In the genomic region with DNA sequence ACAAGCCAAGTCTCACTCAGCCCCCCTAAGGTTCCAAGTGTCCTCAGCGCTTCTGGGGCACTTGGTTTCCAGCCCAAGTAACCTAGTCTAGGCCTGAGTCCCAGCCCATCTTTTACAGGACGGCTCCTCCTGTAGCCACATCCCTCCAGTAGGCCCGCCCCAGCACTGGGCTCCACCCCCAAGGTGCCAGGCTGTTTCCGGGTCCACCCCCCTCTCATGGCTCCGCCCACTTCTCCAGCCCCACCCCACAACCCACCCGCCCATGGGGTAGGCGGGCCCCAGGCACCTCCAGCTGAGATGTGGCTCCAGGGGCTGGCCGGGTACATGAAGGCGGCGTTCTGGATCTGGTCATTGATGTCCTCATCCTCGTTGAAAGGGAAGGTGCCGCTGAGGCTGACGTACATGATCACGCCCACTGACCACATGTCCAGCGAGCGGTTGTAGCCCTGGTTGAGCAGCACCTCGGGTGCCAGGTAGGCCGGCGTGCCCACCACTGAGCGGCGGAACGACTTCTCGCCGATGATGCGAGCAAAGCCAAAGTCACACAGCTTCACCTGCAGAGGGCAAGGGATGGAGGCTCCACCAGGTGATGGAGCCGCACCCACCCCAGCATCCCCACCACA, we compare ENCODE assay signal across 9 cellular contexts. TPM values are rescaled to one million over a fixed set of nuclear protein-coding genes. Genes with fewer than 3 reads are reported as not detected.
DNase-seq lines count a peak whose midpoint lies in the region; ATAC-seq and TF ChIP-seq lines count a peak whose summit lies in the region.
"Had no signal": no experiment of that assay in that cellular context is flagged by ENCODE, and none has a peak within 500 bp of the region (broad histone marks: within the 10 kb centered on the region; RNA-seq: fewer than 3 reads in every experiment).

No MANE protein-coding gene starts in this region.

- ATAC-seq in WTC11 (peak; percentile 87), HG03469 (IDR thresholded peaks at IDR 0.05; ENCODE audit: unreplicated experiment) (no peak), GM19463 (IDR thresholded peaks at IDR 0.05; ENCODE audit: unreplicated experiment) (no peak)

- TF ChIP-seq CTCF in GM13977 (IDR thresholded peaks at IDR 0.05; ENCODE audit: extremely low read depth, insufficient read depth, missing control alignments) (no peak), WTC11 (IDR thresholded peaks at IDR 0.05) (no peak)

- H3K4me1 Mint-ChIP-seq in WTC11, result 0 out of 2 replicates have a peak, but pooled peaks cover 8% of the 10 kb centered on the region
- H3K4me1 Mint-ChIP-seq: brain had no signal

- H3K27me3 Mint-ChIP-seq in WTC11 (ENCODE audit: low read depth), result no peaks in the 10 kb centered on the region

- in situ Hi-C loops in GM13977 (cut with MboI; ENCODE audit: low pct_unique_long_range_greater_than_20kb, low sequenced_read_pairs, unreplicated experiment), result no loop called here

- POLR2A ChIA-PET in WTC11 (lab: Charles Lee), result no interaction called here

- peaks cover 58% of the 10 kb centered on the region for H3K36me3 Mint-ChIP-seq in WTC11

- CTCF ChIA-PET in WTC11 (lab: Charles Lee), result interaction anchor here (0.6 to 2.1 kb wide), 8 partner anchors 17 to 796 kb away, joined by 3 to 12 read pairs (median 3); a partner anchor contains a TSS

- DNase-seq in GM13977 (ENCODE audit: low spot score) (peak; percentile 71), WTC11 (ENCODE audit: low spot score) (peak; percentile 90), ecto neural progenitor cell (ENCODE audit: low spot score) (peak; percentile 64), superior temporal gyrus (ENCODE audit: extremely low spot score) (no peak), NCI-H1092 (lab: John Stamatoyannopoulos, UW) (no peak)
- peak; percentile 16 to 68 (median 38) for DNase-seq in stimulated activated CD4-positive, alpha-beta T cell treated with anti-CD3 and anti-CD28 coated beads, TNF-alpha, amount 100 ng/mL, for 24 hours (ENCODE audit: low read depth in 3 of 3)

- H3K27ac Mint-ChIP-seq in WTC11, result peak overlapping the region; percentile 85

- no peaks in the 10 kb centered on the region for H3K9me3 Mint-ChIP-seq in WTC11
- H3K9me3 Mint-ChIP-seq: brain had no signal

- H3K4me3 Mint-ChIP-seq in WTC11, result no peak overlapping the region
- H3K4me3 Mint-ChIP-seq: brain had no signal

TF ChIP-seq in WTC11, 78 proteins besides CTCF, POLR2A, EP300 and RAD21:
- TF ChIP-seq FOXK1 (CRISPR knock-in tag; IDR thresholded peaks at IDR 0.05), result 0 out of 2 replicates have a peak, but pooled peaks have one; percentile 21
- TF ChIP-seq, protein P1, sequence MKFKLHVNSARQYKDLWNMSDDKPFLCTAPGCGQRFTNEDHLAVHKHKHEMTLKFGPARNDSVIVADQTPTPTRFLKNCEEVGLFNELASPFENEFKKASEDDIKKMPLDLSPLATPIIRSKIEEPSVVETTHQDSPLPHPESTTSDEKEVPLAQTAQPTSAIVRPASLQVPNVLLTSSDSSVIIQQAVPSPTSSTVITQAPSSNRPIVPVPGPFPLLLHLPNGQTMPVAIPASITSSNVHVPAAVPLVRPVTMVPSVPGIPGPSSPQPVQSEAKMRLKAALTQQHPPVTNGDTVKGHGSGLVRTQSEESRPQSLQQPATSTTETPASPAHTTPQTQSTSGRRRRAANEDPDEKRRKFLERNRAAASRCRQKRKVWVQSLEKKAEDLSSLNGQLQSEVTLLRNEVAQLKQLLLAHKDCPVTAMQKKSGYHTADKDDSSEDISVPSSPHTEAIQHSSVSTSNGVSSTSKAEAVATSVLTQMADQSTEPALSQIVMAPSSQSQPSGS (CRISPR knock-in tag; IDR thresholded peaks at IDR 0.05; ENCODE audit: borderline replicate concordance, low read depth), result no peak
- TF ChIP-seq GABPB1 (CRISPR knock-in tag; IDR thresholded peaks at IDR 0.05), result no peak
- TF ChIP-seq SP1 (CRISPR knock-in tag; conservative IDR thresholded peaks at IDR 0.05), result peak; percentile 17; the same call in 1 of the 2 replicates
- TF ChIP-seq RELA (CRISPR knock-in tag; IDR thresholded peaks at IDR 0.05; ENCODE audit: borderline replicate concordance), result no peak
- no peak for TF ChIP-seq PRRX2 (CRISPR knock-in tag; IDR thresholded peaks at IDR 0.05)
- TF ChIP-seq ZNF138 (CRISPR knock-in tag; conservative IDR thresholded peaks at IDR 0.05), result no peak
- TF ChIP-seq, protein P2, sequence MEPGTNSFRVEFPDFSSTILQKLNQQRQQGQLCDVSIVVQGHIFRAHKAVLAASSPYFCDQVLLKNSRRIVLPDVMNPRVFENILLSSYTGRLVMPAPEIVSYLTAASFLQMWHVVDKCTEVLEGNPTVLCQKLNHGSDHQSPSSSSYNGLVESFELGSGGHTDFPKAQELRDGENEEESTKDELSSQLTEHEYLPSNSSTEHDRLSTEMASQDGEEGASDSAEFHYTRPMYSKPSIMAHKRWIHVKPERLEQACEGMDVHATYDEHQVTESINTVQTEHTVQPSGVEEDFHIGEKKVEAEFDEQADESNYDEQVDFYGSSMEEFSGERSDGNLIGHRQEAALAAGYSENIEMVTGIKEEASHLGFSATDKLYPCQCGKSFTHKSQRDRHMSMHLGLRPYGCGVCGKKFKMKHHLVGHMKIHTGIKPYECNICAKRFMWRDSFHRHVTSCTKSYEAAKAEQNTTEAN (CRISPR knock-in tag; IDR thresholded peaks at IDR 0.05), result no peak

RNA-seq across cellular contexts. Expression of a gene that starts 17.2 kb away (rescaled TPM):
- 1.8 to 1.9 TPM (median 1.8 TPM) in 3 replicates for total RNA-seq in WTC11 (2021)

RNA-seq across cellular contexts. Expression of a gene that starts 38.7 kb away (rescaled TPM):
- 78.5 to 100 TPM (median 81.5 TPM) in 3 replicates for total RNA-seq in WTC11 (2021)

RNA-seq across cellular contexts. Expression of a gene that starts 42.2 kb away (rescaled TPM):
- total RNA-seq in WTC11 (2021), result not detected in 3 replicates

RNA-seq across cellular contexts. Expression of a gene that starts 53.3 kb away (rescaled TPM):
- 0.24 TPM in 1 of 3 replicates, not detected in the others for total RNA-seq in WTC11 (2021)

Comparison
In these comparisons a context has a peak if more than half of its experiments do, and no peak if none do; other contexts are left out.
1. DNase-seq: peak in GM13977 (single experiment), WTC11 (single experiment), ecto neural progenitor cell (single experiment) and stimulated activated CD4-positive, alpha-beta T cell treated with anti-CD3 and anti-CD28 coated beads, TNF-alpha, amount 100 ng/mL, for 24 hours (3 of 3); none in superior temporal gyrus (single experiment) and NCI-H1092 (single experiment).